Comparison of ENCODE assay signal across 37 cellular contexts in the genomic region with DNA sequence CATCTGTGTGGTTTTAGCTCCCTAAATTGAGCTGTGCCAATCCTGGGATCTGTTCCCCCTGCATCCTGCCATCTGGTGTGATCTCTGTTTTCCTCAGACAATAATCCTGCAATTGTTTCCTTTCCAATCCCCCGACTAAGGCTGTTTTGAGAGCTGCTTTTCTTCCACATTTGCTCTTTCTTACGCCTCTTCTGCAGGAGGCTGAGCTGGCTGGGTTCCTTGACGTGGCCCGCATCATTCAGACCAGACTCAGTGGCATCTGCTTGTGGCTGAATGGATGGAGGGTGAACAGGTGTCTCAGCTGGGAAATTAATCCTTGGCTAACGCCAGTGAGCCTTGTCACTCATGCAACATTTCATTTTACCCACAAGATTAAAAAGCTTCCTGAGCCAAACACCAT. TPM values are rescaled to one million over a fixed set of nuclear protein-coding genes. Genes with fewer than 3 reads are reported as not detected.
DNase-seq lines count a peak whose midpoint lies in the region; FAIRE-seq and TF ChIP-seq lines count a peak whose summit lies in the region.
"Had no signal": no experiment of that assay in that cellular context is flagged by ENCODE, and none has a peak within 500 bp of the region (broad histone marks: within the 10 kb centered on the region; RNA-seq: fewer than 3 reads in every experiment).

No MANE protein-coding gene starts in this region.

- peaks cover 18% of the 10 kb centered on the region for H3K27me3 Mint-ChIP-seq in neural progenitor cell (ENCODE audit: insufficient read depth, low read depth)

- DNase-seq in G401 (ENCODE audit: low spot score) (peak; percentile 85), NCI-H524 (lab: John Stamatoyannopoulos, UW) (peak; percentile 91 to 96), cerebellum (ENCODE audit: low spot score) (peak; percentile 61), neural progenitor cell (ENCODE audit: low spot score) (peak; percentile 49), GM19239 (ENCODE audit: insufficient read length, low spot score) (no peak), SK-N-SH (no peak), NCI-H2107 (lab: John Stamatoyannopoulos, UW) (no peak)
- DNase-seq: activated CD4-positive, alpha-beta T cell treated with anti-CD3 and anti-CD28 coated beads, Interleukin-2, amount 50 U/mL, for 48 hours; activated CD4-positive, CD25-positive, alpha-beta regulatory T cell treated with anti-CD3 and anti-CD28 coated beads, Interleukin-2, amount 50 U/mL, for 72 hours; activated CD8-positive, alpha-beta memory T cell treated with anti-CD3 and anti-CD28 coated beads, Interleukin-2, amount 50 U/mL, for 4 hours; activated naive CD4-positive, alpha-beta T cell treated with Interleukin-2 at 50 U/mL for 16 hours; CD4-positive, alpha-beta memory T cell; gastrocnemius medialis; HCEC 1CT; lower lobe of right lung; MM.1S; NCI-H1105 treated with DMSO at 0.1 percent for 48 hours; NCI-H2081; NK-92 treated with Interleukin-12 subunit alpha and Interleukin-12 subunit beta, amount 100 ng/mL, for 24 hours; ovary; stimulated activated CD4-positive, alpha-beta T cell treated with anti-CD3 and anti-CD28 coated beads, Interleukin-1b, Interleukin-23, amount 100 ng/mL, for 48 hours; stimulated activated naive CD4-positive, alpha-beta T cell treated with Interleukin-2 at 50 U/mL for 16 hours; T-helper 17 cell; upper lobe of right lung had no signal

- peaks cover 12% of the 10 kb centered on the region for H3F3A ChIP-seq in neural progenitor cell (ENCODE audit: low read depth)
- no peaks in the 10 kb centered on the region for H3F3A ChIP-seq in SK-N-SH (replicated peaks; ENCODE audit: insufficient read depth)

- H3K4me3 ChIP-seq in neural progenitor cell, result no peak overlapping the region
- no peak overlapping the region for H3K4me3 ChIP-seq in SK-N-SH (ENCODE audit: low read depth in 2 of 2, low read length in 1 of 2)
- H3K4me3 ChIP-seq: gastrocnemius medialis, lower lobe of right lung, mucosa of descending colon, ovary, right atrium auricular region, SK-N-MC, smooth muscle cell, suprapubic skin, upper lobe of right lung had no signal

- H3K79me2 ChIP-seq in neural progenitor cell (ENCODE audit: low read depth) (no peaks in the 10 kb centered on the region), SK-N-SH (ENCODE audit: insufficient read depth) (no peaks in the 10 kb centered on the region)

- H3K9me3 ChIP-seq in neural progenitor cell (ENCODE audit: low read depth) (no peaks in the 10 kb centered on the region), SK-N-SH (no peaks in the 10 kb centered on the region)
- H3K9me3 ChIP-seq: gastrocnemius medialis, lower lobe of right lung, mucosa of descending colon, ovary, right atrium auricular region, suprapubic skin, upper lobe of right lung had no signal

- H3K4me1 Mint-ChIP-seq in neural progenitor cell, result peaks cover 14% of the 10 kb centered on the region
- H3K4me1 Mint-ChIP-seq: B cell; CD4-positive, alpha-beta memory T cell; central memory CD8-positive, alpha-beta T cell; T-helper 17 cell had no signal

- no peaks in the 10 kb centered on the region for H3K9me2 ChIP-seq in SK-N-SH

- H3K27ac ChIP-seq in neural progenitor cell (no peak overlapping the region), SK-N-SH (ENCODE audit: low read depth in 2 of 2, low read length in 1 of 2) (no peak overlapping the region)
- H3K27ac ChIP-seq: gastrocnemius medialis, HL-60, KMS-11, lower lobe of right lung, ovary, right atrium auricular region, SK-N-MC, suprapubic skin, upper lobe of right lung had no signal

- FAIRE-seq in GM19239 (lab: Jason Lieb, UNC), result no peak
- FAIRE-seq: endothelial cell of umbilical vein, GM12892, TTC549 had no signal

- H3K36me3 Mint-ChIP-seq in neural progenitor cell, result no peaks in the 10 kb centered on the region
- H3K36me3 Mint-ChIP-seq: CD4-positive, alpha-beta memory T cell had no signal

- H3K9ac ChIP-seq in neural progenitor cell (no peak overlapping the region), SK-N-SH (no peak overlapping the region)
- H3K9ac ChIP-seq: KMS-11 had no signal

- H3K4me3 Mint-ChIP-seq in neural progenitor cell, result peak overlapping the region; percentile 1
- H3K4me3 Mint-ChIP-seq: activated T-helper 1 cell treated with anti-CD3 and anti-CD28 coated beads, Interleukin-12 subunit alpha, Interleukin-12 subunit beta, Interleukin-2, Interleukin-4 antibody, amounts not matched to agents 30 ng/mL and 10 ng/mL and 1 ng/mL, durations not matched to agents 14 hours and 24 hours and 36 hours; B cell; CD4-positive, alpha-beta memory T cell; central memory CD8-positive, alpha-beta T cell; T-helper 17 cell had no signal

- CTCF ChIA-PET in SK-N-SH (lab: Yijun Ruan, JAX), result interaction anchor here (1.4 to 1.6 kb wide), 2 partner anchors 11 to 30 kb away, joined by 3 to 6 read pairs; no protein-coding TSS in a partner anchor

- no peaks in the 10 kb centered on the region for H4K20me1 ChIP-seq in neural progenitor cell (ENCODE audit: low read depth)
- H4K20me1 ChIP-seq in SK-N-SH (ENCODE audit: insufficient read depth), result no peaks in the 10 kb centered on the region

- H3K4me2 ChIP-seq in neural progenitor cell, result peak overlapping the region; percentile 49
- H3K4me2 ChIP-seq in SK-N-SH, result no peak overlapping the region
- H3K4me2 ChIP-seq: KMS-11, smooth muscle cell had no signal

- no peak for TF ChIP-seq RAD21 in SK-N-SH (IDR thresholded peaks at IDR 0.05; ENCODE audit: low read length)

- peak overlapping the region; percentile 8 for H3K27ac Mint-ChIP-seq in neural progenitor cell
- H3K27ac Mint-ChIP-seq: activated T-helper 1 cell treated with anti-CD3 and anti-CD28 coated beads, Interleukin-12 subunit alpha, Interleukin-12 subunit beta, Interleukin-2, Interleukin-4 antibody, amounts not matched to agents 30 ng/mL and 10 ng/mL and 1 ng/mL, durations not matched to agents 14 hours and 24 hours and 36 hours; B cell; CD4-positive, alpha-beta memory T cell; T-helper 17 cell had no signal

- H3K4me1 ChIP-seq in neural progenitor cell (peaks cover 21% of the 10 kb centered on the region), SK-N-SH (ENCODE audit: control insufficient read depth in 1 of 2, insufficient read depth in 2 of 2, low read depth in 1 of 2, low read length in 1 of 2) (no peaks in the 10 kb centered on the region)
- H3K4me1 ChIP-seq: gastrocnemius medialis, lower lobe of right lung, right atrium auricular region, suprapubic skin, upper lobe of right lung had no signal

- H3K9me3 Mint-ChIP-seq in neural progenitor cell, result no peaks in the 10 kb centered on the region
- H3K9me3 Mint-ChIP-seq: activated T-helper 1 cell treated with anti-CD3 and anti-CD28 coated beads, Interleukin-12 subunit alpha, Interleukin-12 subunit beta, Interleukin-2, Interleukin-4 antibody, amounts not matched to agents 30 ng/mL and 10 ng/mL and 1 ng/mL, durations not matched to agents 14 hours and 24 hours and 36 hours; CD4-positive, alpha-beta memory T cell; central memory CD8-positive, alpha-beta T cell had no signal

- no peak for TF ChIP-seq CTCF in neural progenitor cell (IDR thresholded peaks at IDR 0.05)
- TF ChIP-seq CTCF in SK-N-SH (IDR thresholded peaks at IDR 0.05), result no peak

- H3K27me3 ChIP-seq in neural progenitor cell (peaks cover 21% of the 10 kb centered on the region), SK-N-SH (ENCODE audit: insufficient read depth) (peaks cover 18% of the 10 kb centered on the region)
- H3K27me3 ChIP-seq: gastrocnemius medialis, ovary, right atrium auricular region had no signal

- no peak for TF ChIP-seq EP300 in SK-N-SH (IDR thresholded peaks at IDR 0.05; ENCODE audit: borderline replicate concordance in 1 of 2, low read depth in 1 of 2, low read length in 1 of 2)

- POLR2A ChIA-PET in SK-N-SH (lab: Yijun Ruan, JAX), result no interaction called here

- 53% methylated on average over 5 of the region's 5 CpGs for WGBS in SK-N-SH (ENCODE audit: low lambda C conversion rate)

- no peaks in the 10 kb centered on the region for H3K36me3 ChIP-seq in neural progenitor cell
- no peaks in the 10 kb centered on the region for H3K36me3 ChIP-seq in SK-N-SH (replicated peaks in 1 of 2; ENCODE audit: control insufficient read depth in 1 of 2, insufficient read depth in 2 of 2, low read length in 1 of 2)
- H3K36me3 ChIP-seq: gastrocnemius medialis, lower lobe of right lung, ovary, right atrium auricular region, suprapubic skin, upper lobe of right lung had no signal

- in situ Hi-C loops in G401 (cut with HindIII; ENCODE audit: low sequenced_read_pairs), result no loop called here

- no peak overlapping the region for H2AFZ ChIP-seq in neural progenitor cell (replicated peaks)
- H2AFZ ChIP-seq in SK-N-SH (ENCODE audit: low read depth), result no peak overlapping the region

TF ChIP-seq in SK-N-SH, 30 proteins besides CTCF, POLR2A, EP300 and RAD21 (continues in another document):
- TF ChIP-seq TEAD4 (IDR thresholded peaks at IDR 0.05; ENCODE audit: borderline replicate concordance, insufficient read depth), result no peak
- no peak for TF ChIP-seq EZH2phosphoT487 (IDR thresholded peaks at IDR 0.05; ENCODE audit: borderline replicate concordance, low read depth)
- TF ChIP-seq FOSL2 (IDR thresholded peaks at IDR 0.05; ENCODE audit: borderline replicate concordance, low read depth), result no peak
- TF ChIP-seq RFX5 (IDR thresholded peaks at IDR 0.05; ENCODE audit: low read length), result no peak
- no peak for TF ChIP-seq POLR2AphosphoS5 (IDR thresholded peaks at IDR 0.05; ENCODE audit: low read depth, low read length)
- TF ChIP-seq MEF2A (IDR thresholded peaks at IDR 0.05; ENCODE audit: borderline replicate concordance, low read depth), result no peak
- TF ChIP-seq, protein P1, sequence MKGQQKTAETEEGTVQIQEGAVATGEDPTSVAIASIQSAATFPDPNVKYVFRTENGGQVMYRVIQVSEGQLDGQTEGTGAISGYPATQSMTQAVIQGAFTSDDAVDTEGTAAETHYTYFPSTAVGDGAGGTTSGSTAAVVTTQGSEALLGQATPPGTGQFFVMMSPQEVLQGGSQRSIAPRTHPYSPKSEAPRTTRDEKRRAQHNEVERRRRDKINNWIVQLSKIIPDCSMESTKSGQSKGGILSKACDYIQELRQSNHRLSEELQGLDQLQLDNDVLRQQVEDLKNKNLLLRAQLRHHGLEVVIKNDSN (IDR thresholded peaks at IDR 0.05; ENCODE audit: borderline replicate concordance, low read depth), result no peak

RNA-seq across cellular contexts. Expression of a gene that starts 9.8 kb away (rescaled TPM):
- 16.4 and 21.1 TPM in 2 replicates for total RNA-seq in G401 (2014; rRNA removed; shearing (Covaris generic))
- total RNA-seq in cerebellum (16.2 TPM), neural progenitor cell (ENCODE audit: low replicate concordance) (15.7 and 28.0 TPM in 2 replicates)
- polyA plus RNA-seq in SK-N-SH (2012; rRNA removed), result 9.7 and 10.1 TPM in 2 replicates
- polyA plus RNA-seq in SK-N-SH (2012; cell fraction: cytosol; rRNA removed), result 7.4 and 9.3 TPM in 2 replicates
- polyA plus RNA-seq in SK-N-SH (2012; cell fraction: nucleus; rRNA removed), result 7.9 and 10.5 TPM in 2 replicates

RNA-seq across cellular contexts. Expression of a gene that starts 29.2 kb away (rescaled TPM):
- total RNA-seq in G401 (2014; rRNA removed; shearing (Covaris generic)), result not detected in 2 replicates
- 10.1 TPM for total RNA-seq in cerebellum
- 0.88 and 2.8 TPM in 2 replicates for total RNA-seq in neural progenitor cell (ENCODE audit: low replicate concordance)
- 0.26 and 0.43 TPM in 2 replicates for polyA plus RNA-seq in SK-N-SH (2012; rRNA removed)
- 0.05 and 0.28 TPM in 2 replicates for polyA plus RNA-seq in SK-N-SH (2012; cell fraction: cytosol; rRNA removed)
- 0.87 and 0.94 TPM in 2 replicates for polyA plus RNA-seq in SK-N-SH (2012; cell fraction: nucleus; rRNA removed)

Comparison
In these comparisons a context has a peak if more than half of its experiments do, and no peak if none do; other contexts are left out.
1. DNase-seq: peak in G401 (single experiment), NCI-H524 (2 of 2), cerebellum (single experiment) and neural progenitor cell (single experiment); none in GM19239 (single experiment), SK-N-SH (single experiment) and NCI-H2107 (single experiment).